In genomic region chr6:31202259-31203166, GRCh38 we compare ENCODE assay signal across 1 cellular context.
TF ChIP-seq lines count a peak whose summit lies in the region.

No MANE protein-coding gene starts in this region.

TF ChIP-seq in IMR-90, 13 proteins besides CTCF, POLR2A, EP300 and RAD21 (continued from another document):
- TF ChIP-seq USF2 (IDR thresholded peaks at IDR 0.05; ENCODE audit: low read depth, low read length) (no peak), MAZ (IDR thresholded peaks at IDR 0.05; ENCODE audit: borderline replicate concordance, low read depth, low read length) (no peak), FOS (IDR thresholded peaks at IDR 0.05; ENCODE audit: low read depth, low read length) (no peak), MAFK (IDR thresholded peaks at IDR 0.05; ENCODE audit: low read depth, low read length) (no peak), MXI1 (IDR thresholded peaks at IDR 0.05; ENCODE audit: borderline replicate concordance, low read depth, low read length) (no peak), RCOR1 (IDR thresholded peaks at IDR 0.05; ENCODE audit: insufficient replicate concordance, low read length) (no peak), CEBPB (IDR thresholded peaks at IDR 0.05; ENCODE audit: low read depth, low read length) (no peak), SMC3 (IDR thresholded peaks at IDR 0.05; ENCODE audit: low read depth, low read length) (no peak), BHLHE40 (IDR thresholded peaks at IDR 0.05; ENCODE audit: low read depth, low read length) (no peak), NFE2L2 (IDR thresholded peaks at IDR 0.05; ENCODE audit: low read depth, low read length) (no peak), CHD1 (IDR thresholded peaks at IDR 0.05; ENCODE audit: low read depth, low read length) (no peak)
TF ChIP-seq in IMR-90: peak in this region for 0.
